ENCODE assay signal across 9 cellular contexts in genomic region chr1:43469932-43470331, GRCh38.
"Had no signal": no experiment of that assay in that cellular context is flagged by ENCODE, and none has a peak within 500 bp of the region (broad histone marks: within the 10 kb centered on the region; RNA-seq: fewer than 3 reads in every experiment).

No MANE protein-coding gene starts in this region.

- H3K36me3 ChIP-seq: HAP-1 had no signal

- H3K9me3 Mint-ChIP-seq: HFFc6, IgD-negative memory B cell had no signal

- H3K36me3 Mint-ChIP-seq: IgD-negative memory B cell had no signal

- H3K27ac Mint-ChIP-seq: IgD-negative memory B cell had no signal

- H3K4me3 Mint-ChIP-seq: HFFc6, IgD-negative memory B cell had no signal

- H3K4me1 ChIP-seq: HAP-1 had no signal

- H3K27ac ChIP-seq: GM23248, HL-60, KMS-11 had no signal

- H3K4me3 ChIP-seq: GM23248, HAP-1 had no signal

- H3K4me2 ChIP-seq: KMS-11 had no signal

- DNase-seq: GM23248, GOT3, H7, HFFc6, KBM-7 had no signal
